1 cellular context compared by ENCODE assay signal in genomic region chr1:204506969-204507316, GRCh38.
TF ChIP-seq lines count a peak whose summit lies in the region.

No MANE protein-coding gene starts in this region.

TF ChIP-seq in HepG2, 621 proteins besides CTCF, POLR2A, EP300 and RAD21 (continued from another document):
- TF ChIP-seq, protein P1, sequence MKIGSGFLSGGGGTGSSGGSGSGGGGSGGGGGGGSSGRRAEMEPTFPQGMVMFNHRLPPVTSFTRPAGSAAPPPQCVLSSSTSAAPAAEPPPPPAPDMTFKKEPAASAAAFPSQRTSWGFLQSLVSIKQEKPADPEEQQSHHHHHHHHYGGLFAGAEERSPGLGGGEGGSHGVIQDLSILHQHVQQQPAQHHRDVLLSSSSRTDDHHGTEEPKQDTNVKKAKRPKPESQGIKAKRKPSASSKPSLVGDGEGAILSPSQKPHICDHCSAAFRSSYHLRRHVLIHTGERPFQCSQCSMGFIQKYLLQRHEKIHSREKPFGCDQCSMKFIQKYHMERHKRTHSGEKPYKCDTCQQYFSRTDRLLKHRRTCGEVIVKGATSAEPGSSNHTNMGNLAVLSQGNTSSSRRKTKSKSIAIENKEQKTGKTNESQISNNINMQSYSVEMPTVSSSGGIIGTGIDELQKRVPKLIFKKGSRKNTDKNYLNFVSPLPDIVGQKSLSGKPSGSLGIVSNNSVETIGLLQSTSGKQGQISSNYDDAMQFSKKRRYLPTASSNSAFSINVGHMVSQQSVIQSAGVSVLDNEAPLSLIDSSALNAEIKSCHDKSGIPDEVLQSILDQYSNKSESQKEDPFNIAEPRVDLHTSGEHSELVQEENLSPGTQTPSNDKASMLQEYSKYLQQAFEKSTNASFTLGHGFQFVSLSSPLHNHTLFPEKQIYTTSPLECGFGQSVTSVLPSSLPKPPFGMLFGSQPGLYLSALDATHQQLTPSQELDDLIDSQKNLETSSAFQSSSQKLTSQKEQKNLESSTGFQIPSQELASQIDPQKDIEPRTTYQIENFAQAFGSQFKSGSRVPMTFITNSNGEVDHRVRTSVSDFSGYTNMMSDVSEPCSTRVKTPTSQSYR (CRISPR knock-in tag; IDR thresholded peaks at IDR 0.05; ENCODE audit: borderline replicate concordance): peak; percentile 56; the same call in 1 of the 2 replicates
- TF ChIP-seq ZBTB37 (CRISPR knock-in tag; IDR thresholded peaks at IDR 0.05) (no peak), SOX5 (CRISPR knock-in tag; IDR thresholded peaks at IDR 0.05; ENCODE audit: borderline replicate concordance) (peak; percentile 43; the same call in 1 of the 2 replicates), ZMYM4 (CRISPR knock-in tag; IDR thresholded peaks at IDR 0.05) (peak; percentile 67; the same call in 1 of the 2 replicates), DPF2 (CRISPR knock-in tag; IDR thresholded peaks at IDR 0.05; ENCODE audit: borderline replicate concordance, low read depth) (no peak), ZBED4 (CRISPR knock-in tag; IDR thresholded peaks at IDR 0.05; ENCODE audit: borderline replicate concordance) (peak; percentile 63; the same call in 1 of the 2 replicates), ELF3 (CRISPR knock-in tag; IDR thresholded peaks at IDR 0.05) (peak; percentile 59), MYC (CRISPR knock-in tag; IDR thresholded peaks at IDR 0.05; ENCODE audit: borderline replicate concordance) (no peak), ZNF275 (CRISPR knock-in tag; IDR thresholded peaks at IDR 0.05; ENCODE audit: borderline replicate concordance) (no peak), HIVEP1 (CRISPR knock-in tag; IDR thresholded peaks at IDR 0.05) (no peak), LCORL (IDR thresholded peaks at IDR 0.05) (no peak), LCORL (CRISPR knock-in tag; IDR thresholded peaks at IDR 0.05) (no peak), CBFB (CRISPR knock-in tag; IDR thresholded peaks at IDR 0.05) (0 out of 2 replicates have a peak, but pooled peaks have one; percentile 34), ZGPAT (CRISPR knock-in tag; IDR thresholded peaks at IDR 0.05) (peak; percentile 48), CHD2 (IDR thresholded peaks at IDR 0.05; ENCODE audit: low read depth, low read length) (no peak), POGZ (CRISPR knock-in tag; IDR thresholded peaks at IDR 0.05) (no peak), ZNF382 (CRISPR knock-in tag; IDR thresholded peaks at IDR 0.05; ENCODE audit: borderline replicate concordance) (no peak), MED13 (CRISPR knock-in tag; IDR thresholded peaks at IDR 0.05) (no peak), KDM2A (CRISPR knock-in tag; IDR thresholded peaks at IDR 0.05; ENCODE audit: borderline replicate concordance, low read depth) (0 out of 2 replicates have a peak, but pooled peaks have one; percentile 30), ZNF124 (CRISPR knock-in tag; IDR thresholded peaks at IDR 0.05) (peak; percentile 78), ZNF543 (CRISPR knock-in tag; IDR thresholded peaks at IDR 0.05) (no peak), GPBP1L1 (CRISPR knock-in tag; IDR thresholded peaks at IDR 0.05) (no peak), CREM (IDR thresholded peaks at IDR 0.05) (0 out of 2 replicates have a peak, but pooled peaks have one; percentile 49), CREM (CRISPR knock-in tag; IDR thresholded peaks at IDR 0.05) (no peak), SP1 (IDR thresholded peaks at IDR 0.05) (no peak), SP1 (CRISPR knock-in tag; IDR thresholded peaks at IDR 0.05) (no peak), ZNF772 (CRISPR knock-in tag; IDR thresholded peaks at IDR 0.05) (0 out of 2 replicates have a peak, but pooled peaks have one; percentile 20), ZNF670 (CRISPR knock-in tag; IDR thresholded peaks at IDR 0.05; ENCODE audit: borderline replicate concordance) (peak; percentile 25), ZNF503 (CRISPR knock-in tag; IDR thresholded peaks at IDR 0.05) (0 out of 2 replicates have a peak, but pooled peaks have one; percentile 6), STAT5B (CRISPR knock-in tag; IDR thresholded peaks at IDR 0.05) (no peak), PAX8 (CRISPR knock-in tag; IDR thresholded peaks at IDR 0.05; ENCODE audit: borderline replicate concordance) (no peak), ISL2 (CRISPR knock-in tag; IDR thresholded peaks at IDR 0.05) (peak; percentile 51; the same call in 1 of the 2 replicates), MBNL3 (CRISPR knock-in tag; conservative IDR thresholded peaks at IDR 0.05) (no peak), RNF2 (conservative IDR thresholded peaks at IDR 0.05; ENCODE audit: low read depth) (no peak), ATRX (CRISPR knock-in tag; IDR thresholded peaks at IDR 0.05; ENCODE audit: borderline replicate concordance) (no peak)
- TF ChIP-seq, protein P2, sequence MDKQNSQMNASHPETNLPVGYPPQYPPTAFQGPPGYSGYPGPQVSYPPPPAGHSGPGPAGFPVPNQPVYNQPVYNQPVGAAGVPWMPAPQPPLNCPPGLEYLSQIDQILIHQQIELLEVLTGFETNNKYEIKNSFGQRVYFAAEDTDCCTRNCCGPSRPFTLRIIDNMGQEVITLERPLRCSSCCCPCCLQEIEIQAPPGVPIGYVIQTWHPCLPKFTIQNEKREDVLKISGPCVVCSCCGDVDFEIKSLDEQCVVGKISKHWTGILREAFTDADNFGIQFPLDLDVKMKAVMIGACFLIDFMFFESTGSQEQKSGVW (CRISPR knock-in tag; IDR thresholded peaks at IDR 0.05; ENCODE audit: borderline replicate concordance): no peak
- TF ChIP-seq, protein P3, sequence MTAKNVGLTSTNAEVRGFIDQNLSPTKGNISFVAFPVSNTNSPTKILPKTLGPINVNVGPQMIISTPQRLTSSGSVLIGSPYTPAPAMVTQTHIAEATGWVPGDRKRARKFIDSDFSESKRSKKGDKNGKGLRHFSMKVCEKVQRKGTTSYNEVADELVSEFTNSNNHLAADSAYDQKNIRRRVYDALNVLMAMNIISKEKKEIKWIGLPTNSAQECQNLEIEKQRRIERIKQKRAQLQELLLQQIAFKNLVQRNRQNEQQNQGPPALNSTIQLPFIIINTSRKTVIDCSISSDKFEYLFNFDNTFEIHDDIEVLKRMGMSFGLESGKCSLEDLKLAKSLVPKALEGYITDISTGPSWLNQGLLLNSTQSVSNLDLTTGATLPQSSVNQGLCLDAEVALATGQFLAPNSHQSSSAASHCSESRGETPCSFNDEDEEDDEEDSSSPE (CRISPR knock-in tag; IDR thresholded peaks at IDR 0.05): peak; percentile 36; the same call in 1 of the 2 replicates
- TF ChIP-seq, protein P4, sequence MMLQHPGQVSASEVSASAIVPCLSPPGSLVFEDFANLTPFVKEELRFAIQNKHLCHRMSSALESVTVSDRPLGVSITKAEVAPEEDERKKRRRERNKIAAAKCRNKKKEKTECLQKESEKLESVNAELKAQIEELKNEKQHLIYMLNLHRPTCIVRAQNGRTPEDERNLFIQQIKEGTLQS (CRISPR knock-in tag; IDR thresholded peaks at IDR 0.05): peak; percentile 100
TF ChIP-seq in HepG2: peak in this region for 141.
